15 cellular contexts compared by ENCODE assay signal in genomic region chr15:95932676-95933075, GRCh38.
A peak's percentile ranks its signal among the peaks of the same experiment; 100 is the strongest.
DNase-seq lines count a peak whose midpoint lies in the region; ATAC-seq and TF ChIP-seq lines count a peak whose summit lies in the region.
"Had no signal": no experiment of that assay in that cellular context is flagged by ENCODE, and none has a peak within 500 bp of the region (broad histone marks: within the 10 kb centered on the region; RNA-seq: fewer than 3 reads in every experiment).

No MANE protein-coding gene starts in this region.

- peak overlapping the region; percentile 52 for H3K4me2 ChIP-seq in GM23248 (ENCODE audit: unreplicated experiment)
- H3K4me2 ChIP-seq in smooth muscle cell = peak overlapping the region; percentile 37

- WGBS in GM23248 (ENCODE audit: low coverage in 1 of 2, low lambda C conversion rate in 2 of 2, missing lambda C conversion rate in 2 of 2), 2 experiments = 26 to 34% methylated on average over 4 of the region's 4 CpGs
- 36% methylated on average over 4 of the region's 4 CpGs for WGBS in smooth muscle cell (ENCODE audit: low lambda C conversion rate)

- H3K9ac ChIP-seq in GM23248 = no peak overlapping the region
- no peak overlapping the region for H3K9ac ChIP-seq in smooth muscle cell (ENCODE audit: low read depth)

- H3K9me2 ChIP-seq in GM23248 (ENCODE audit: insufficient read depth) = no peaks in the 10 kb centered on the region

- in situ Hi-C loops in GM23248 (cut with MboI) = no loop called here

- H3K27ac ChIP-seq in GM23248 (no peak overlapping the region), smooth muscle cell (ENCODE audit: low read depth) (no peak overlapping the region), Peyer's patch (no peak overlapping the region)
- H3K27ac ChIP-seq: esophagus muscularis mucosa, stomach had no signal

- TF ChIP-seq CTCF in fibroblast of pulmonary artery (IDR thresholded peaks at IDR 0.05; ENCODE audit: low read length, missing control alignments) (no peak), smooth muscle cell (IDR thresholded peaks at IDR 0.05; ENCODE audit: borderline replicate concordance, insufficient read depth, poor library complexity, severe bottlenecking) (no peak), Peyer's patch (IDR thresholded peaks at IDR 0.05) (no peak)

- H2AFZ ChIP-seq in GM23248 (no peak overlapping the region), smooth muscle cell (ENCODE audit: low read depth) (no peak overlapping the region)

- peaks cover 21% of the 10 kb centered on the region for H3K4me1 ChIP-seq in GM23248 (ENCODE audit: insufficient read depth)
- H3K4me1 ChIP-seq in smooth muscle cell (ENCODE audit: low read depth) = peaks cover 14% of the 10 kb centered on the region
- no peaks in the 10 kb centered on the region for H3K4me1 ChIP-seq in Peyer's patch

- H3F3A ChIP-seq in GM23248 (ENCODE audit: insufficient read depth) = peaks cover 15% of the 10 kb centered on the region; the same call in 1 of the 2 replicates
- H3F3A ChIP-seq in smooth muscle cell (ENCODE audit: low read depth) = peaks cover 8% of the 10 kb centered on the region

- H4K20me1 ChIP-seq in GM23248 (ENCODE audit: insufficient read depth) = no peaks in the 10 kb centered on the region
- H4K20me1 ChIP-seq in smooth muscle cell (ENCODE audit: low read depth) = no peaks in the 10 kb centered on the region

- H3K36me3 ChIP-seq in GM23248 (ENCODE audit: low read depth) (no peaks in the 10 kb centered on the region), smooth muscle cell (ENCODE audit: low read depth) (no peaks in the 10 kb centered on the region), Peyer's patch (no peaks in the 10 kb centered on the region)
- H3K36me3 ChIP-seq: esophagus muscularis mucosa, stomach had no signal

- DNase-seq in GM23248 = peak; percentile 69
- DNase-seq in RPMI7951 (ENCODE audit: low read depth) = peak; percentile 20
- DNase-seq in fibroblast of pulmonary artery (ENCODE audit: low read depth) = peak; percentile 27
- no peak for DNase-seq in smooth muscle cell (lab: John Stamatoyannopoulos, UW; ENCODE audit: unreplicated experiment)
- no peak for DNase-seq in activated naive CD4-positive, alpha-beta T cell treated with Interleukin-2 at 50 U/mL for 16 hours
- no peak for DNase-seq in Peyer's patch
- DNase-seq: activated effector memory CD4-positive, alpha-beta T cell treated with Interleukin-2 at 50 U/mL for 16 hours; anterior cingulate cortex; C1 segment of cervical spinal cord; hypothalamus; NCI-H2081 treated with DMSO at 0.1 percent for 48 hours; NCI-H748 treated with DMSO at 0.1 percent for 48 hours; stomach had no signal

- H3K9me3 ChIP-seq in GM23248 (ENCODE audit: low read depth) (no peaks in the 10 kb centered on the region), smooth muscle cell (replicated peaks; ENCODE audit: low read depth) (no peaks in the 10 kb centered on the region), Peyer's patch (no peaks in the 10 kb centered on the region)
- H3K9me3 ChIP-seq: esophagus muscularis mucosa had no signal

- no peak for TF ChIP-seq POLR2A in Peyer's patch (IDR thresholded peaks at IDR 0.05)

- H3K27me3 ChIP-seq in GM23248 (replicated peaks; ENCODE audit: insufficient read depth) = no peaks in the 10 kb centered on the region
- H3K27me3 ChIP-seq in smooth muscle cell (ENCODE audit: low read depth) = peaks cover 5% of the 10 kb centered on the region
- no peaks in the 10 kb centered on the region for H3K27me3 ChIP-seq in Peyer's patch
- H3K27me3 ChIP-seq: esophagus muscularis mucosa, stomach had no signal

- ATAC-seq in GM18858 (IDR thresholded peaks at IDR 0.05; ENCODE audit: unreplicated experiment) = no peak

- no peaks in the 10 kb centered on the region for H3K79me2 ChIP-seq in GM23248 (ENCODE audit: insufficient read depth)
- H3K79me2 ChIP-seq in smooth muscle cell (ENCODE audit: low read depth) = no peaks in the 10 kb centered on the region

- H3K4me3 ChIP-seq in GM23248 = no peak overlapping the region
- no peak overlapping the region for H3K4me3 ChIP-seq in fibroblast of pulmonary artery (replicated peaks; ENCODE audit: low read depth, low read length)
- no peak overlapping the region for H3K4me3 ChIP-seq in smooth muscle cell
- no peak overlapping the region for H3K4me3 ChIP-seq in Peyer's patch
- H3K4me3 ChIP-seq: esophagus muscularis mucosa, stomach had no signal

Comparison
In these comparisons a context has a peak if more than half of its experiments do, and no peak if none do; other contexts are left out.
1. DNase-seq: peak in GM23248 (single experiment), RPMI7951 (single experiment) and fibroblast of pulmonary artery (single experiment); none in smooth muscle cell (single experiment), activated naive CD4-positive, alpha-beta T cell treated with Interleukin-2 at 50 U/mL for 16 hours (single experiment) and Peyer's patch (0 of 3).